8 cellular contexts compared by ENCODE assay signal in the genomic region with DNA sequence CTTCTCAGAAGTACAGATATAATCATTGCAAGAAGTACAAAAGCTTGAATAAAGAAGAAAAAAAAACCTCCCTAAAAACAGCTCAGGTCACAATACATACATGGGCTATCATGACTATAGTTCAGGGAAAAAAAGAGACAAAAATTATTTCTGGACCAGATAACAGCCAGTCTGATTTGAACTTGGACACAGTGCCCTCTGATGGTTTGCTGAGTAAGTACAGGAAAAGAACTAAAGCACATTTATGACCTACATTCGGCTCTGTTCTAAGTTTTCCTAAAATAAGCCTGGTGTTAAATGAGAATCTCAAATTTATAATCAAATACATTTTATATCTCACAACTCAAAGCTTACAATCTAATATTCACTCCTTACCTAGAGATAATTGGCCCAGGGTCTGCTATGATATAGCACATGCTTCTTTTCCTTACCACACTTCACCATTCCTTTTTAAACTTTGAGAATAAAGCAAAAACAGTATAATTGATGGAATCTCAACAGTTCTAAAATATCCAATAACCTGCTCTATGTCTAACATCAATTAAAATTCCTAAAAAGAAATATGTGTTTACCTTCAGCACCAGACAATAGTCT.
A peak's percentile ranks its signal among the peaks of the same experiment; 100 is the strongest.
DNase-seq lines count a peak whose midpoint lies in the region; ATAC-seq, FAIRE-seq and TF ChIP-seq lines count a peak whose summit lies in the region.

No MANE protein-coding gene starts in this region.

- ATAC-seq in GM19397 (IDR thresholded peaks at IDR 0.05; ENCODE audit: unreplicated experiment): no peak

- no peak overlapping the region for H3K23ac ChIP-seq in mesenchymal stem cell (ENCODE audit: low read length in 2 of 2)

- H3K27me3 ChIP-seq in mesenchymal stem cell (ENCODE audit: control insufficient read depth in 1 of 2, insufficient read depth in 1 of 2, low read length in 2 of 2): no peaks in the 10 kb centered on the region

- no peak overlapping the region for H2BK5ac ChIP-seq in mesenchymal stem cell (ENCODE audit: low read depth, low read length, poor library complexity, severe bottlenecking)

- H4K91ac ChIP-seq in mesenchymal stem cell (ENCODE audit: low read length): no peak overlapping the region

- no peak overlapping the region for H3K4ac ChIP-seq in mesenchymal stem cell (ENCODE audit: low read depth in 1 of 2, low read length in 2 of 2)

- no peak overlapping the region for H2AFZ ChIP-seq in mesenchymal stem cell (ENCODE audit: low read depth, low read length)

- no peaks in the 10 kb centered on the region for H3K9me3 ChIP-seq in mesenchymal stem cell (ENCODE audit: control insufficient read depth, low read length)

- DNase-seq in AG09319 (ENCODE audit: extremely low read depth, low read depth) (peak; percentile 16), GM12891 (ENCODE audit: insufficient read length, low spot score) (no peak), LoVo (ENCODE audit: low spot score) (peak; percentile 60), SK-N-DZ (ENCODE audit: low spot score) (peak; percentile 53), mesenchymal stem cell (peak; percentile 69), HK-2 (ENCODE audit: unreplicated experiment) (no peak)
- DNase-seq in effector CD4-positive, alpha-beta T cell: peak; percentile 8

- H3K79me1 ChIP-seq in mesenchymal stem cell (replicated peaks; ENCODE audit: low read length, poor library complexity, severe bottlenecking): peaks cover 4% of the 10 kb centered on the region

- no peak overlapping the region for H2BK15ac ChIP-seq in mesenchymal stem cell (ENCODE audit: low read depth, poor library complexity, severe bottlenecking)

- peak overlapping the region; percentile 42 for H3K9ac ChIP-seq in mesenchymal stem cell (ENCODE audit: low read length)

- H3K4me2 ChIP-seq in mesenchymal stem cell (ENCODE audit: low read length, poor library complexity, severe bottlenecking): no peak overlapping the region

- peaks cover 2% of the 10 kb centered on the region for H3K4me1 ChIP-seq in mesenchymal stem cell (ENCODE audit: control insufficient read depth, insufficient read depth, low read depth, low read length)

- peaks cover 5 to 85% of the 10 kb centered on the region in 2 experiments for H3K36me3 ChIP-seq in mesenchymal stem cell (ENCODE audit: control insufficient read depth in 1 of 2, insufficient read depth in 2 of 2, low read depth in 1 of 2, low read length in 2 of 2)

- H2AK5ac ChIP-seq in mesenchymal stem cell (ENCODE audit: low read length, severe bottlenecking): no peak overlapping the region

- H3K27ac ChIP-seq in mesenchymal stem cell (ENCODE audit: low read length, poor library complexity, severe bottlenecking): no peak overlapping the region

- H3K18ac ChIP-seq in mesenchymal stem cell (ENCODE audit: low read depth in 1 of 2, low read length in 2 of 2): no peak overlapping the region

- no peak overlapping the region for H2BK120ac ChIP-seq in mesenchymal stem cell (ENCODE audit: low read depth, low read length)

- no peak overlapping the region for H4K8ac ChIP-seq in mesenchymal stem cell (ENCODE audit: low read length)

- no peak overlapping the region for H3K4me3 ChIP-seq in mesenchymal stem cell (ENCODE audit: insufficient read depth in 1 of 2, low read depth in 1 of 2, low read length in 2 of 2)

- WGBS in mesenchymal stem cell: 40% methylated on average over 1 of the region's 1 CpG

- peak; percentile 92 for FAIRE-seq in GM12891 (lab: Jason Lieb, UNC)

- peak; percentile 70 for TF ChIP-seq CTCF in AG09319 (IDR thresholded peaks at IDR 0.05; ENCODE audit: low read depth, low read length)

- TF ChIP-seq POLR2A in GM12891 (IDR thresholded peaks at IDR 0.05; ENCODE audit: low read depth, low read length): no peak

- no peak overlapping the region for H2BK12ac ChIP-seq in mesenchymal stem cell (ENCODE audit: low read length in 2 of 2)

- H3K14ac ChIP-seq in mesenchymal stem cell (ENCODE audit: low read length in 2 of 2): no peak overlapping the region

TF ChIP-seq in GM12891, 5 proteins besides CTCF, POLR2A, EP300 and RAD21:
- no peak for TF ChIP-seq SPI1 (IDR thresholded peaks at IDR 0.05; ENCODE audit: low read depth, low read length)
- TF ChIP-seq PAX5 (IDR thresholded peaks at IDR 0.05; ENCODE audit: insufficient read depth, low read length, severe bottlenecking): no peak
- TF ChIP-seq POLR2AphosphoS5 (IDR thresholded peaks at IDR 0.05; ENCODE audit: low read depth, low read length): no peak
- TF ChIP-seq POU2F2 (IDR thresholded peaks at IDR 0.05; ENCODE audit: low read depth, low read length): no peak
- no peak for TF ChIP-seq TAF1 (IDR thresholded peaks at IDR 0.05; ENCODE audit: low read depth, low read length)

Comparison
In these comparisons a context has a peak if more than half of its experiments do, and no peak if none do; other contexts are left out.
1. DNase-seq: peak in AG09319 (single experiment), LoVo (single experiment), SK-N-DZ (single experiment), effector CD4-positive, alpha-beta T cell (single experiment) and mesenchymal stem cell (single experiment); none in GM12891 (single experiment) and HK-2 (single experiment).